24 cellular contexts compared by ENCODE assay signal in the genomic region with DNA sequence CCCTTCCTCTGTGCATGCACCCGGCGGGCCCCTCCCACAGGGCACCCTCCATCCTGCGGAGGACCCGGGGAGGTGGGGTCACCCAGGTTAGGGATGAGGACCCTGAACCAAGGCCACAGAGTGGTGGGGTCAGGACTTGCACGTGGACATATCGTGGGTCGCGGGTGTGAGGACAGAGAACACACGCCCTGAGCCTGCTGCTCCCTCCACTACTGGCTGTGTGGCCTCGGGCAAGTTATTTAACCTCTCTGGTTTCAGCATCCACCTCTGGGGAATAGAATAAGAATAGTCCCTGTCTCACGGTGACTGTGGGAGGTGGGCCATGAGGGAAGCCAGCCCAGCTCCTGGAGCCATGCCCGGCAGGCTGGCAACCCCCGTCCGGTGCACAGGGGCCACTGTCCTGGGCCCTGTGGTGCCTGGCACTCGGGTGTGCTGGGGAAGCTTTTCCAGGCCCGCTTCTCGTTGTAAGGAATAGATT. TPM values are rescaled to one million over a fixed set of nuclear protein-coding genes. Genes with fewer than 3 reads are reported as not detected.
DNase-seq lines count a peak whose midpoint lies in the region; ATAC-seq, FAIRE-seq and TF ChIP-seq lines count a peak whose summit lies in the region.
"Had no signal": no experiment of that assay in that cellular context is flagged by ENCODE, and none has a peak within 500 bp of the region (broad histone marks: within the 10 kb centered on the region; RNA-seq: fewer than 3 reads in every experiment).

No MANE protein-coding gene starts in this region.

- WGBS in HepG2 (ENCODE audit: low lambda C conversion rate): 43% methylated on average over 11 of the region's 17 CpGs
- WGBS in stomach, 5 donors: 74 to 82% (median 79%) methylated on average over 16 to 17 of the region's 17 CpGs

- no peaks in the 10 kb centered on the region for H3K36me3 Mint-ChIP-seq in activated T-cell treated with anti-CD3 and anti-CD28 coated beads, Interleukin-2, amount 50 U/mL, for 4 hours (ENCODE audit: insufficient read depth)
- H3K36me3 Mint-ChIP-seq: CD4-positive, CD25-positive, alpha-beta regulatory T cell; IgD-negative memory B cell; stimulated activated naive B cell treated with anti-CD40 and anti-IgM and Interleukin-4, amounts not matched to agents 10 μg/mL and 1 μg/mL and 100 μg/mL, for 72 hours had no signal

- H3K27ac ChIP-seq in HepG2 (ENCODE audit: extremely low read length, insufficient read depth, low read length) (no peak overlapping the region), stomach (no peak overlapping the region)
- H3K27ac ChIP-seq: neutrophil, PC-9 had no signal

- no peak for FAIRE-seq in HepG2 (lab: Jason Lieb, UNC)
- FAIRE-seq in GM12892 (lab: Jason Lieb, UNC): no peak
- FAIRE-seq: A204.1, GM12891 had no signal

- H3K4me1 Mint-ChIP-seq in activated T-cell treated with anti-CD3 and anti-CD28 coated beads, Interleukin-2, amount 50 U/mL, for 4 hours (ENCODE audit: low read depth): no peaks in the 10 kb centered on the region
- H3K4me1 Mint-ChIP-seq: CD4-positive, CD25-positive, alpha-beta regulatory T cell; IgD-negative memory B cell; stimulated activated naive B cell treated with anti-CD40 and anti-IgM and Interleukin-4, amounts not matched to agents 10 μg/mL and 1 μg/mL and 100 μg/mL, for 72 hours had no signal

- no peaks in the 10 kb centered on the region for H4K20me1 ChIP-seq in HepG2 (ENCODE audit: insufficient read depth, low read length)

- POLR2A ChIA-PET in HepG2 (lab: Yijun Ruan, JAX): no interaction called here

- no peaks in the 10 kb centered on the region for H3K79me2 ChIP-seq in HepG2 (ENCODE audit: insufficient read depth, low read length)

- no peaks in the 10 kb centered on the region for H3K9me3 Mint-ChIP-seq in activated T-cell treated with anti-CD3 and anti-CD28 coated beads, Interleukin-2, amount 50 U/mL, for 4 hours
- H3K9me3 Mint-ChIP-seq: CD4-positive, CD25-positive, alpha-beta regulatory T cell; HFFc6; IgD-negative memory B cell; stimulated activated naive B cell treated with anti-CD40 and anti-IgM and Interleukin-4, amounts not matched to agents 10 μg/mL and 1 μg/mL and 100 μg/mL, for 72 hours had no signal

- H3K9me3 ChIP-seq in HepG2 (ENCODE audit: low read length) (no peaks in the 10 kb centered on the region), stomach (no peaks in the 10 kb centered on the region)
- H3K9me3 ChIP-seq: mucosa of descending colon, neutrophil had no signal

- TF ChIP-seq POLR2A in HepG2 (IDR thresholded peaks at IDR 0.05; ENCODE audit: insufficient read depth in 1 of 2, low read depth in 2 of 2, low read length in 2 of 2): no peak
- no peak for TF ChIP-seq POLR2A in stomach (IDR thresholded peaks at IDR 0.05)
- no peak for TF ChIP-seq POLR2A in GM12892 (IDR thresholded peaks at IDR 0.05; ENCODE audit: low read depth, low read length)

- H3K36me3 ChIP-seq in H7 (replicated peaks; ENCODE audit: control insufficient read depth, insufficient read depth, low read length) (no peaks in the 10 kb centered on the region), HepG2 (replicated peaks in 1 of 2; ENCODE audit: control insufficient read depth in 1 of 2, insufficient read depth in 2 of 2, low read length in 2 of 2) (no peaks in the 10 kb centered on the region), stomach (no peaks in the 10 kb centered on the region)
- H3K36me3 ChIP-seq: neutrophil had no signal

- no TSS peak for BruUV-seq in HepG2 (replicated peaks; lab: Mats Ljungman, UMichigan)

- H2AFZ ChIP-seq in HepG2 (ENCODE audit: low read length): no peak overlapping the region
- H2AFZ ChIP-seq: PC-9 had no signal

- no peak for TF ChIP-seq CTCF in HepG2 (CRISPR knock-in tag; IDR thresholded peaks at IDR 0.05)
- no peak for TF ChIP-seq CTCF in stomach (IDR thresholded peaks at IDR 0.05)

- no peak for TF ChIP-seq EP300 in HepG2 (IDR thresholded peaks at IDR 0.05; ENCODE audit: low read depth in 2 of 2, low read length in 2 of 2)
- no peak for TF ChIP-seq EP300 in HepG2 (CRISPR knock-in tag; IDR thresholded peaks at IDR 0.05; ENCODE audit: borderline replicate concordance)
- no peak for TF ChIP-seq EP300 in stomach (IDR thresholded peaks at IDR 0.05)

- intact Hi-C loops in HepG2 (cut with micrococcal nuclease; ENCODE audit: unreplicated experiment) (no loop called here), stomach (cut with DNase I; ENCODE audit: low total_unique reads) (no loop called here)

- no peak overlapping the region for H3K4me3 Mint-ChIP-seq in activated T-cell treated with anti-CD3 and anti-CD28 coated beads, Interleukin-2, amount 50 U/mL, for 4 hours
- H3K4me3 Mint-ChIP-seq: CD4-positive, CD25-positive, alpha-beta regulatory T cell; HFFc6; IgD-negative memory B cell; stimulated activated naive B cell treated with anti-CD40 and anti-IgM and Interleukin-4, amounts not matched to agents 10 μg/mL and 1 μg/mL and 100 μg/mL, for 72 hours had no signal

- H3K27me3 ChIP-seq in H7 (ENCODE audit: control insufficient read depth, insufficient read depth, low read length) (no peaks in the 10 kb centered on the region), HepG2 (ENCODE audit: control insufficient read depth in 1 of 2, insufficient read depth in 2 of 2, low read length in 2 of 2) (peaks cover 15 to 64% of the 10 kb centered on the region in 2 experiments; a peak in 4 of 5 replicates), stomach (peaks cover 0 to 9% (median 0%) of the 10 kb centered on the region in 3 donors)
- H3K27me3 ChIP-seq: neutrophil had no signal

- H3K4me1 ChIP-seq in HepG2 (ENCODE audit: insufficient read depth, low read length): peaks cover 11% of the 10 kb centered on the region
- H3K4me1 ChIP-seq in stomach: peaks cover 0 to 6% (median under 1%) of the 10 kb centered on the region in 4 donors

- no peak overlapping the region for H3K9ac ChIP-seq in HepG2 (ENCODE audit: insufficient read depth, low read depth, low read length)

- TF ChIP-seq RAD21 in HepG2 (CRISPR knock-in tag; IDR thresholded peaks at IDR 0.05): no peak

- DNase-seq in activated T-cell treated with anti-CD3 and anti-CD28 coated beads, Interleukin-2, amount 50 U/mL, for 1 hour: peak; percentile 7
- DNase-seq in activated T-cell treated with anti-CD3 and anti-CD28 coated beads, Interleukin-2, amount 50 U/mL, for 4 hours: no peak
- DNase-seq in H7 (peak; percentile 37), HepG2 (ENCODE audit: low spot score) (no peak), stomach (peak; percentile 17), SHP77 (lab: John Stamatoyannopoulos, UW) (no peak), GM12892 (ENCODE audit: insufficient read length) (no peak)
- DNase-seq in NK-92 treated with Interleukin-12 subunit alpha and Interleukin-12 subunit beta, amount 100 ng/mL, for 24 hours (lab: John Stamatoyannopoulos, UW): no peak
- DNase-seq: CD4-positive, CD25-positive, alpha-beta regulatory T cell; erythroblast; foreskin melanocyte; HFFc6; NCI-H1694; NCI-H82; stimulated activated naive B cell treated with anti-CD40 and anti-IgM and Interleukin-4, amounts not matched to agents 10 μg/mL and 1 μg/mL and 100 μg/mL, for 72 hours; T-helper 9 cell had no signal

- peaks cover 2% of the 10 kb centered on the region for H3K27me3 Mint-ChIP-seq in activated T-cell treated with anti-CD3 and anti-CD28 coated beads, Interleukin-2, amount 50 U/mL, for 4 hours (ENCODE audit: low read depth)
- H3K27me3 Mint-ChIP-seq: CD4-positive, CD25-positive, alpha-beta regulatory T cell; stimulated activated naive B cell treated with anti-CD40 and anti-IgM and Interleukin-4, amounts not matched to agents 10 μg/mL and 1 μg/mL and 100 μg/mL, for 72 hours had no signal

- H3K4me2 ChIP-seq in HepG2 (ENCODE audit: low read depth, low read length): no peak overlapping the region
- H3K4me2 ChIP-seq: PC-9 had no signal

- in situ Hi-C loops in HepG2 (cut with HindIII; ENCODE audit: extremely low pct_ligation_motif_present, low pct_unique_long_range_greater_than_20kb): no loop called here

- CTCF ChIA-PET in HepG2 (lab: Yijun Ruan, JAX; ENCODE audit: low intra/inter-chr PET ratio, low total read pairs): no interaction called here

- no peak for ATAC-seq in activated T-cell treated with anti-CD3 and anti-CD28 coated beads, Interleukin-2, amount 50 U/mL, for 4 hours
- no peak for ATAC-seq in HepG2
- ATAC-seq: mucosa of descending colon; stimulated activated naive B cell treated with anti-CD40 and anti-IgM and Interleukin-4, amounts not matched to agents 10 μg/mL and 1 μg/mL and 100 μg/mL, for 72 hours had no signal

- no peak overlapping the region for H3K4me3 ChIP-seq in H7 (ENCODE audit: insufficient read depth, low read depth, low read length)
- H3K4me3 ChIP-seq in HepG2 (replicated peaks in 1 of 3; ENCODE audit: insufficient read depth in 1 of 3, low read depth in 2 of 3, low read length in 3 of 3): no peak overlapping the region
- no peak overlapping the region for H3K4me3 ChIP-seq in stomach
- H3K4me3 ChIP-seq: mucosa of descending colon, PC-9 had no signal

RNA-seq across cellular contexts. Expression of gene PSAPL1, which starts 5.1 kb away (rescaled TPM):
- not detected for total RNA-seq in activated T-cell treated with anti-CD3 and anti-CD28 coated beads, Interleukin-2, amount 50 U/mL, for 4 hours
- 0.14 and 0.22 TPM in 2 replicates for total RNA-seq in H7 (2014; rRNA removed; shearing (Covaris generic))
- total RNA-seq in HepG2 (2016; rRNA removed; fragmentation: Illumina TruSeq; extraction: Trizol) (0.02 TPM in 1 of 2 replicates, not detected in the other), stomach (10 to 100 TPM in 2 of 5 donors, under 1 TPM in 1, not detected in 2; 0.45 to 37.5 (median 14.8) TPM)
- not detected in 2 replicates for total RNA-seq in HepG2 (2016; cell fraction: cytosol; rRNA removed; fragmentation: Illumina TruSeq; extraction: Trizol; ENCODE audit: low read depth)
- not detected in 2 replicates for total RNA-seq in HepG2 (2016; cell fraction: insoluble cytoplasmic fraction; rRNA removed; fragmentation: Illumina TruSeq; extraction: Trizol)
- total RNA-seq in HepG2 (2016; cell fraction: membrane; rRNA removed; fragmentation: Illumina TruSeq; extraction: Trizol): not detected in 2 replicates
- total RNA-seq in HepG2 (2016; cell fraction: nucleus; rRNA removed; fragmentation: Illumina TruSeq; extraction: Trizol): not detected in 2 replicates
- polyA plus RNA-seq in HepG2 (2011; rRNA removed) (0.16 and 0.20 TPM in 2 replicates), stomach (1 to 10 TPM in 2 of 3 donors, under 1 TPM in 1; 0.03 to 7.0 (median 4.3) TPM)
- 0.09 and 0.17 TPM in 2 replicates for polyA plus RNA-seq in HepG2 (2011; cell fraction: cytosol; rRNA removed)
- 0.08 and 0.12 TPM in 2 replicates for polyA plus RNA-seq in HepG2 (2011; cell fraction: nucleus; rRNA removed)
- polyA plus RNA-seq in HepG2 (2012): 0.03 and 0.04 TPM in 2 replicates
- not detected in 2 replicates for polyA plus RNA-seq in HepG2 (2016; cell fraction: cytosol; fragmentation: Illumina TruSeq; extraction: Trizol; ENCODE audit: low read depth)
- polyA plus RNA-seq in HepG2 (2016; cell fraction: insoluble cytoplasmic fraction; fragmentation: Illumina TruSeq; extraction: Trizol; ENCODE audit: low read depth): not detected in 2 replicates
- not detected in 2 replicates for polyA plus RNA-seq in HepG2 (2016; cell fraction: membrane; fragmentation: Illumina TruSeq; extraction: Trizol; ENCODE audit: low read depth)
- not detected in 2 replicates for polyA plus RNA-seq in HepG2 (2016; cell fraction: nucleus; fragmentation: Illumina TruSeq; extraction: Trizol; ENCODE audit: insufficient read depth, low read depth)
- 0.14 TPM in 1 of 2 replicates, not detected in the other for polyA minus RNA-seq in HepG2 (2011; rRNA and poly(A)+ RNA removed; ENCODE audit: low replicate concordance)
- 0.26 TPM in 1 of 2 replicates, not detected in the other for polyA minus RNA-seq in HepG2 (2011; cell fraction: cytosol; rRNA and poly(A)+ RNA removed)
- polyA minus RNA-seq in HepG2 (2011; cell fraction: nucleus; rRNA and poly(A)+ RNA removed): not detected in 2 replicates
- polyA plus RNA-seq in GM12892 (2012; ENCODE audit: missing spikeins): not detected
- total RNA-seq: activated CD8-positive, alpha-beta memory T cell treated with anti-CD3 and anti-CD28 coated beads for 36 hours; CD4-positive, CD25-positive, alpha-beta regulatory T cell; HFFc6; mucosa of descending colon had no signal
- polyA plus RNA-seq: CD4-positive, CD25-positive, alpha-beta regulatory T cell; IgD-negative memory B cell; urinary bladder had no signal

Comparison
In these comparisons a context has a peak if more than half of its experiments do, and no peak if none do; other contexts are left out.
1. DNase-seq: peak in activated T-cell treated with anti-CD3 and anti-CD28 coated beads, Interleukin-2, amount 50 U/mL, for 1 hour (single experiment), H7 (single experiment) and stomach (single experiment); none in activated T-cell treated with anti-CD3 and anti-CD28 coated beads, Interleukin-2, amount 50 U/mL, for 4 hours (single experiment), HepG2 (single experiment), SHP77 (0 of 2), GM12892 (single experiment) and NK-92 treated with Interleukin-12 subunit alpha and Interleukin-12 subunit beta, amount 100 ng/mL, for 24 hours (single experiment).